In the genomic region with DNA sequence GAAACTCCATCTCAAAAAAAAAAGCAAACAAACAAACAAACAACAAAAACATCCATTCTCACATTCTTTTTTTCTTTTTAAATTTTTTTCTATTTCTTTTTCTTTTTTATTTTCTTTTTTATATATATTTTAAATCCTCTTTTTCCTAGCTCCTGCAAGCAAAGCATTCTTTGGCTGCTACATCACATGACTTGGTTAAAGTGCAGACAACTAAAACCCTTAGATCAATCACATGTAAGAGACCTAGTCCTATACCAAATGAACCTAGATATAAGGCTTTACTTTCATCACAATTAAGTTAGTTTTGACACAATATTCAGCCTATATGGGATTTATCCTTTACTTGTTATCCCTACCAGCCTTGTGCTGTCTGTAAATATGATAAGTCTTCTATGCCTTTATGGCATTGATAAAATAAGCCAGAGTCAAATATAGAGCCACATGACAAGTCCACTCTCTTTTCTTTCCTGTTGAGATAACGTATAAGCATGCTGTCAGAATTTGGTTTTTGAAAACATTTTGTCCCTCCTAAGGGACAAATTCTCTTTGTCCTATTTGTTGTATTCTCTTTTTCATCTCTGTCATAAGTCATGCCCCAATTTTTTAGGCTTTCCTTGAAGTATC, we compare ENCODE assay signal across 1 cellular context.
TF ChIP-seq lines count a peak whose summit lies in the region.

No MANE protein-coding gene starts in this region.

TF ChIP-seq in K562, 482 proteins besides CTCF, POLR2A, EP300 and RAD21 (continued from another document and continues in another):
- TF ChIP-seq ARID4B (CRISPR knock-in tag; IDR thresholded peaks at IDR 0.05) (no peak), KDM5B (IDR thresholded peaks at IDR 0.05; ENCODE audit: insufficient replicate concordance, low read depth, low read length) (no peak), ZNF12 (CRISPR knock-in tag; IDR thresholded peaks at IDR 0.05) (no peak), TEAD4 (IDR thresholded peaks at IDR 0.05; ENCODE audit: low read length) (peak; percentile 62; the same call in 1 of the 2 replicates), TEAD4 (CRISPR knock-in tag; IDR thresholded peaks at IDR 0.05; ENCODE audit: borderline replicate concordance) (no peak), RBBP5 (IDR thresholded peaks at IDR 0.05; ENCODE audit: borderline replicate concordance, insufficient read depth, low read length, poor library complexity, severe bottlenecking) (peak; percentile 28), SMARCA4 (IDR thresholded peaks at IDR 0.05) (peak; percentile 51), KDM2B (CRISPR knock-in tag; IDR thresholded peaks at IDR 0.05) (no peak), BCOR (IDR thresholded peaks at IDR 0.05) (no peak), MAZ (CRISPR knock-in tag; conservative IDR thresholded peaks at IDR 0.05 in 1 of 2, IDR thresholded peaks at IDR 0.05 in 1 of 2) (no peak), RAD51 (IDR thresholded peaks at IDR 0.05; ENCODE audit: borderline replicate concordance, low read depth) (peak; percentile 48; the same call in 1 of the 2 replicates), STAG1 (CRISPR knock-in tag; IDR thresholded peaks at IDR 0.05; ENCODE audit: borderline replicate concordance) (no peak), EWSR1 (IDR thresholded peaks at IDR 0.05; ENCODE audit: borderline replicate concordance, low read depth, partially characterized antibody) (no peak), BMI1 (IDR thresholded peaks at IDR 0.05; ENCODE audit: low read length) (no peak), ZNF253 (CRISPR knock-in tag; conservative IDR thresholded peaks at IDR 0.05) (no peak), THRAP3 (IDR thresholded peaks at IDR 0.05; ENCODE audit: borderline replicate concordance) (no peak), PHF21A (IDR thresholded peaks at IDR 0.05; ENCODE audit: borderline replicate concordance, low read depth) (no peak), BCL6 (CRISPR knock-in tag; IDR thresholded peaks at IDR 0.05) (no peak), XRCC3 (IDR thresholded peaks at IDR 0.05) (no peak), PPARD (CRISPR knock-in tag; IDR thresholded peaks at IDR 0.05) (no peak), ZNF384 (IDR thresholded peaks at IDR 0.05; ENCODE audit: low read depth, low read length) (no peak), NFIX (CRISPR knock-in tag; IDR thresholded peaks at IDR 0.05; ENCODE audit: low read depth) (no peak), CUX1 (CRISPR knock-in tag; IDR thresholded peaks at IDR 0.05) (no peak), ZNF639 (CRISPR knock-in tag; conservative IDR thresholded peaks at IDR 0.05 in 1 of 2, IDR thresholded peaks at IDR 0.05 in 1 of 2) (no peak), ZKSCAN3 (CRISPR knock-in tag; IDR thresholded peaks at IDR 0.05) (no peak), ZNF318 (IDR thresholded peaks at IDR 0.05; ENCODE audit: borderline replicate concordance in 1 of 2, low read depth in 1 of 2) (no peak), ZNF277 (CRISPR knock-in tag; IDR thresholded peaks at IDR 0.05; ENCODE audit: borderline replicate concordance) (no peak), PHB (CRISPR knock-in tag; IDR thresholded peaks at IDR 0.05) (no peak), ERF (CRISPR knock-in tag; IDR thresholded peaks at IDR 0.05) (no peak), TARDBP (IDR thresholded peaks at IDR 0.05) (no peak), ELF2 (CRISPR knock-in tag; IDR thresholded peaks at IDR 0.05) (no peak), ZNF354B (CRISPR knock-in tag; IDR thresholded peaks at IDR 0.05) (no peak), NBN (IDR thresholded peaks at IDR 0.05; ENCODE audit: low read depth) (no peak)
- TF ChIP-seq, protein P1, sequence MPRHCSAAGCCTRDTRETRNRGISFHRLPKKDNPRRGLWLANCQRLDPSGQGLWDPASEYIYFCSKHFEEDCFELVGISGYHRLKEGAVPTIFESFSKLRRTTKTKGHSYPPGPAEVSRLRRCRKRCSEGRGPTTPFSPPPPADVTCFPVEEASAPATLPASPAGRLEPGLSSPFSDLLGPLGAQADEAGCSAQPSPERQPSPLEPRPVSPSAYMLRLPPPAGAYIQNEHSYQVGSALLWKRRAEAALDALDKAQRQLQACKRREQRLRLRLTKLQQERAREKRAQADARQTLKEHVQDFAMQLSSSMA (CRISPR knock-in tag; IDR thresholded peaks at IDR 0.05), result no peak
- TF ChIP-seq, protein P2, sequence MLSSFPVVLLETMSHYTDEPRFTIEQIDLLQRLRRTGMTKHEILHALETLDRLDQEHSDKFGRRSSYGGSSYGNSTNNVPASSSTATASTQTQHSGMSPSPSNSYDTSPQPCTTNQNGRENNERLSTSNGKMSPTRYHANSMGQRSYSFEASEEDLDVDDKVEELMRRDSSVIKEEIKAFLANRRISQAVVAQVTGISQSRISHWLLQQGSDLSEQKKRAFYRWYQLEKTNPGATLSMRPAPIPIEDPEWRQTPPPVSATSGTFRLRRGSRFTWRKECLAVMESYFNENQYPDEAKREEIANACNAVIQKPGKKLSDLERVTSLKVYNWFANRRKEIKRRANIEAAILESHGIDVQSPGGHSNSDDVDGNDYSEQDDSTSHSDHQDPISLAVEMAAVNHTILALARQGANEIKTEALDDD (IDR thresholded peaks at IDR 0.05), result peak; percentile 39; the same call in 1 of the 2 replicates
